In genomic region chr2:89213151-89213550, GRCh38 we compare ENCODE assay signal across 8 cellular contexts.
DNase-seq lines count a peak whose midpoint lies in the region; ATAC-seq and TF ChIP-seq lines count a peak whose summit lies in the region.
"Not testable (repeated sequence)": the region's sequence is repeated elsewhere in the genome, so short reads cannot be mapped to it uniquely, and the experiment has no call there.

No MANE protein-coding gene starts in this region.

- peaks cover 18% of the 10 kb centered on the region for H3K4me1 ChIP-seq in OCI-LY7 (ENCODE audit: insufficient read depth, low read length, poor library complexity, severe bottlenecking)
- not testable (repeated sequence) for H3K4me1 ChIP-seq in left lung

- peak; percentile 48 for TF ChIP-seq CTCF in OCI-LY7 (conservative IDR thresholded peaks at IDR 0.05; ENCODE audit: low read length)
- not testable (repeated sequence) for TF ChIP-seq CTCF in fibroblast of mammary gland (conservative IDR thresholded peaks at IDR 0.05; ENCODE audit: control insufficient read depth, insufficient read depth, low read depth, low read length); left lung (IDR thresholded peaks at IDR 0.05)

- not testable (repeated sequence) for H3K4me1 Mint-ChIP-seq in activated CD8-positive, alpha-beta T cell treated with anti-CD3 and anti-CD28 coated beads, Interleukin-2, amount 10 ng/mL, durations not matched to agents 7 days and 5 days (ENCODE audit: low read depth)

- BruUV-seq in OCI-LY7 (replicated peaks; lab: Mats Ljungman, UMichigan), result not testable (repeated sequence)

- H4K20me1 ChIP-seq in OCI-LY7 (ENCODE audit: insufficient read depth, low read length), result not testable (repeated sequence)

- H3K36me3 ChIP-seq in OCI-LY7 (ENCODE audit: insufficient read depth, low read length); left lung: not testable (repeated sequence)

- not testable (repeated sequence) for H3K79me2 ChIP-seq in OCI-LY7 (ENCODE audit: insufficient read depth, low read depth, low read length)

- H3K27me3 Mint-ChIP-seq in activated CD8-positive, alpha-beta T cell treated with anti-CD3 and anti-CD28 coated beads, Interleukin-2, amount 10 ng/mL, durations not matched to agents 7 days and 5 days (ENCODE audit: low read depth), result not testable (repeated sequence)

- ATAC-seq in GM19463 (IDR thresholded peaks at IDR 0.05; ENCODE audit: unreplicated experiment) (peak; percentile 53), left lung (peak; percentile 79)
- not testable (repeated sequence) for ATAC-seq in activated CD8-positive, alpha-beta T cell treated with anti-CD3 and anti-CD28 coated beads, Interleukin-2, amount 10 ng/mL, durations not matched to agents 7 days and 5 days

- POLR2A ChIA-PET in OCI-LY7 (lab: Charles Lee); activated CD8-positive, alpha-beta T cell treated with anti-CD3 and anti-CD28 coated beads, Interleukin-2, amount 10 ng/mL, durations not matched to agents 7 days and 5 days (lab: Charles Lee): not testable (repeated sequence)

- peak; percentile 36 for DNase-seq in CD1c-positive myeloid dendritic cell (ENCODE audit: extremely low spot score)
- DNase-seq in HT-29 (ENCODE audit: low spot score), result peak; percentile 8
- peak; percentile 71 for DNase-seq in OCI-LY7 (ENCODE audit: low spot score)
- peak; percentile 21 for DNase-seq in activated CD8-positive, alpha-beta T cell treated with anti-CD3 and anti-CD28 coated beads, Interleukin-2, amount 10 ng/mL, durations not matched to agents 7 days and 5 days
- peak; percentile 49 for DNase-seq in fibroblast of mammary gland (ENCODE audit: low read depth)
- DNase-seq in left lung, result peak in 1 of 2 donors; percentile 57
- peak; percentile 3 for DNase-seq in stimulated activated CD4-positive, alpha-beta T cell treated with anti-CD3 and anti-CD28 coated beads, Interleukin-4, amount 100 ng/mL, for 1 hour

- not testable (repeated sequence) for H3K27me3 ChIP-seq in left lung

- intact Hi-C loops in OCI-LY7 (cut with micrococcal nuclease; ENCODE audit: unreplicated experiment); left lung (cut with DNase I): not testable (repeated sequence)

- H3K4me3 ChIP-seq in OCI-LY7 (ENCODE audit: low read depth, low read length, poor library complexity, severe bottlenecking); fibroblast of mammary gland (ENCODE audit: control insufficient read depth, low read depth, low read length); left lung: not testable (repeated sequence)

- H2AFZ ChIP-seq in OCI-LY7 (ENCODE audit: low read length), result not testable (repeated sequence)

- not testable (repeated sequence) for H3K4me3 Mint-ChIP-seq in activated CD8-positive, alpha-beta T cell treated with anti-CD3 and anti-CD28 coated beads, Interleukin-2, amount 10 ng/mL, durations not matched to agents 7 days and 5 days

- not testable (repeated sequence) for H3K27ac ChIP-seq in OCI-LY7 (ENCODE audit: low read depth, low read length, poor library complexity, severe bottlenecking); left lung

- peak overlapping the region; percentile 42 for H3K4me2 ChIP-seq in OCI-LY7 (ENCODE audit: low read length)

- H3K9me3 ChIP-seq in OCI-LY7 (ENCODE audit: low read length); left lung: not testable (repeated sequence)

- not testable (repeated sequence) for H3K27ac Mint-ChIP-seq in activated CD8-positive, alpha-beta T cell treated with anti-CD3 and anti-CD28 coated beads, Interleukin-2, amount 10 ng/mL, durations not matched to agents 7 days and 5 days

- not testable (repeated sequence) for H3K9me2 ChIP-seq in OCI-LY7 (ENCODE audit: insufficient read depth, low read length)

- not testable (repeated sequence) for H3K9me3 Mint-ChIP-seq in activated CD8-positive, alpha-beta T cell treated with anti-CD3 and anti-CD28 coated beads, Interleukin-2, amount 10 ng/mL, durations not matched to agents 7 days and 5 days (ENCODE audit: insufficient read depth)

- not testable (repeated sequence) for H3K36me3 Mint-ChIP-seq in activated CD8-positive, alpha-beta T cell treated with anti-CD3 and anti-CD28 coated beads, Interleukin-2, amount 10 ng/mL, durations not matched to agents 7 days and 5 days (ENCODE audit: low read depth)

- CTCF ChIA-PET in OCI-LY7 (lab: Charles Lee; ENCODE audit: unreplicated experiment); activated CD8-positive, alpha-beta T cell treated with anti-CD3 and anti-CD28 coated beads, Interleukin-2, amount 10 ng/mL, durations not matched to agents 7 days and 5 days (lab: Charles Lee): not testable (repeated sequence)
